In genomic region chr1:19773485-19773884, GRCh38 we compare ENCODE assay signal across 22 cellular contexts. TPM values are rescaled to one million over a fixed set of nuclear protein-coding genes. Genes with fewer than 3 reads are reported as not detected.
DNase-seq lines count a peak whose midpoint lies in the region; FAIRE-seq and TF ChIP-seq lines count a peak whose summit lies in the region.
"Had no signal": no experiment of that assay in that cellular context is flagged by ENCODE, and none has a peak within 500 bp of the region (broad histone marks: within the 10 kb centered on the region; RNA-seq: fewer than 3 reads in every experiment).

No MANE protein-coding gene starts in this region.

- no peaks in the 10 kb centered on the region for H4K20me1 ChIP-seq in BLaER1
- peaks cover 0 to 19% (median 0%) of the 10 kb centered on the region in 11 experiments; a peak in 3 of 22 replicates for H4K20me1 ChIP-seq in BLaER1 treated with 17β-estradiol and CSF1 and Interleukin-3, amounts not matched to agents 10 nM and 100 nM

- H3K79me1 ChIP-seq in neuronal stem cell (ENCODE audit: low read depth, low read length) = no peaks in the 10 kb centered on the region

- no peak overlapping the region for H2BK12ac ChIP-seq in neuronal stem cell (ENCODE audit: low read length)

- peaks cover 14% of the 10 kb centered on the region for H3K36me3 ChIP-seq in BLaER1
- peaks cover 0 to 12% (median 9%) of the 10 kb centered on the region in 11 experiments; a peak in 12 of 22 replicates for H3K36me3 ChIP-seq in BLaER1 treated with 17β-estradiol and CSF1 and Interleukin-3, amounts not matched to agents 10 nM and 100 nM
- no peaks in the 10 kb centered on the region for H3K36me3 ChIP-seq in bronchial epithelial cell (ENCODE audit: control insufficient read depth, insufficient read depth, low read length)
- H3K36me3 ChIP-seq in neuronal stem cell (replicated peaks in 1 of 2; ENCODE audit: control insufficient read depth in 2 of 2, insufficient read depth in 2 of 2, low read length in 2 of 2) = no peaks in the 10 kb centered on the region

- no peaks in the 10 kb centered on the region for H3K9me3 Mint-ChIP-seq in endothelial cell (ENCODE audit: unreplicated experiment)
- H3K9me3 Mint-ChIP-seq: CD14-positive monocyte; CD4-positive, alpha-beta T cell; CD8-positive, alpha-beta memory T cell; H9 had no signal

- peak overlapping the region; percentile 77 for H3K27ac ChIP-seq in BLaER1
- H3K27ac ChIP-seq in BLaER1 treated with 17β-estradiol and CSF1 and Interleukin-3, amounts not matched to agents 10 nM and 100 nM = peak overlapping the region in 6 of 11 experiments; percentile 11 to 79 (median 72); a peak in 12 of 22 replicates
- H3K27ac ChIP-seq in neuronal stem cell (replicated peaks; ENCODE audit: low read length) = no peak overlapping the region
- H3K27ac ChIP-seq: GM23248 had no signal

- peaks cover 2% of the 10 kb centered on the region for H3K27me3 Mint-ChIP-seq in endothelial cell (ENCODE audit: unreplicated experiment)
- H3K27me3 Mint-ChIP-seq: CD4-positive, alpha-beta T cell; CD8-positive, alpha-beta memory T cell had no signal

- no peak overlapping the region for H4K91ac ChIP-seq in neuronal stem cell (ENCODE audit: low read depth, low read length, poor library complexity)

- H4K8ac ChIP-seq in neuronal stem cell (ENCODE audit: low read depth, low read length) = no peak overlapping the region

- H2AK5ac ChIP-seq in neuronal stem cell (ENCODE audit: low read depth, low read length) = no peak overlapping the region

- no peak overlapping the region for H3K23ac ChIP-seq in neuronal stem cell (ENCODE audit: low read depth, low read length, poor library complexity)

- H3K4me2 ChIP-seq in BLaER1 = peak overlapping the region; percentile 90
- H3K4me2 ChIP-seq in BLaER1 treated with 17β-estradiol and CSF1 and Interleukin-3, amounts not matched to agents 10 nM and 100 nM = peak overlapping the region in 10 of 11 experiments; percentile 10 to 91 (median 75); a peak in 18 of 22 replicates
- H3K4me2 ChIP-seq in neuronal stem cell (ENCODE audit: insufficient read depth, low read length, poor library complexity, severe bottlenecking) = no peak overlapping the region

- H3K4me1 Mint-ChIP-seq in endothelial cell (ENCODE audit: unreplicated experiment) = no peaks in the 10 kb centered on the region
- H3K4me1 Mint-ChIP-seq: CD14-positive monocyte; CD8-positive, alpha-beta memory T cell had no signal

- no peak overlapping the region for H3K14ac ChIP-seq in neuronal stem cell (ENCODE audit: low read length)

- no peak overlapping the region for H2BK5ac ChIP-seq in neuronal stem cell (ENCODE audit: low read length)

- TF ChIP-seq CTCF in bronchial epithelial cell (IDR thresholded peaks at IDR 0.05; ENCODE audit: insufficient read depth, low read length, severe bottlenecking) (no peak), endothelial cell (IDR thresholded peaks at IDR 0.05; ENCODE audit: unreplicated experiment) (no peak)

- H3K27ac Mint-ChIP-seq in endothelial cell (ENCODE audit: unreplicated experiment) = no peak overlapping the region
- H3K27ac Mint-ChIP-seq: CD4-positive, alpha-beta T cell; CD8-positive, alpha-beta memory T cell; H9 had no signal

- DNase-seq in bronchial epithelial cell (ENCODE audit: low read depth) (no peak), neuronal stem cell (ENCODE audit: low spot score) (no peak), NCI-H345 treated with DMSO at 0.1 percent for 48 hours (lab: John Stamatoyannopoulos, UW; ENCODE audit: unreplicated experiment) (no peak), endothelial cell (ENCODE audit: low spot score) (no peak)
- DNase-seq: CD4-positive, alpha-beta T cell; CD8-positive, alpha-beta memory T cell; DMS 273 treated with DMSO at 0.1 percent for 48 hours; DMS79; EL; GDM1; GM23248; H9 had no signal

- H3K9ac ChIP-seq in BLaER1 (peak overlapping the region; percentile 4; the same call in 1 of the 2 replicates), neuronal stem cell (ENCODE audit: low read depth, low read length, poor library complexity) (no peak overlapping the region)
- H3K9ac ChIP-seq in BLaER1 treated with 17β-estradiol and CSF1 and Interleukin-3, amounts not matched to agents 10 nM and 100 nM = peak overlapping the region in 3 of 11 experiments; percentile 1 to 61 (median 13); a peak in 4 of 22 replicates
- H3K9ac ChIP-seq: GM23248 had no signal

- WGBS in neuronal stem cell (ENCODE audit: extremely low coverage in 2 of 2, insufficient read length in 2 of 2, insufficient replicate concordance in 1 of 2), 2 donors = no CpG with 5 or more reads among the region's 4 CpGs

- H3K4me3 ChIP-seq in BLaER1 (no peak overlapping the region), bronchial epithelial cell (ENCODE audit: low read depth, low read length) (no peak overlapping the region), neuronal stem cell (ENCODE audit: low read length in 2 of 2) (no peak overlapping the region)
- no peak overlapping the region for H3K4me3 ChIP-seq in BLaER1 treated with 17β-estradiol and CSF1 and Interleukin-3, amounts not matched to agents 10 nM and 100 nM
- H3K4me3 ChIP-seq: GM12878, GM23248 had no signal

- H3K18ac ChIP-seq in neuronal stem cell (ENCODE audit: low read length) = peak overlapping the region; percentile 23

- no peak overlapping the region for H2AFZ ChIP-seq in neuronal stem cell (ENCODE audit: low read length)
- H2AFZ ChIP-seq: GM23248 had no signal

- H3K4ac ChIP-seq in neuronal stem cell (ENCODE audit: low read length) = no peak overlapping the region

- H3K27me3 ChIP-seq in BLaER1 = no peaks in the 10 kb centered on the region
- H3K27me3 ChIP-seq in BLaER1 treated with 17β-estradiol and CSF1 and Interleukin-3, amounts not matched to agents 10 nM and 100 nM = peaks cover 0 to 5% (median 0%) of the 10 kb centered on the region in 11 experiments; a peak in 1 of 22 replicates
- H3K27me3 ChIP-seq in bronchial epithelial cell (ENCODE audit: control insufficient read depth, insufficient read depth, low read length) = no peaks in the 10 kb centered on the region
- peaks cover 0 to 29% (median 0%) of the 10 kb centered on the region in 3 experiments for H3K27me3 ChIP-seq in neuronal stem cell (ENCODE audit: control insufficient read depth in 3 of 3, insufficient read depth in 3 of 3, low read depth in 1 of 3, low read length in 3 of 3)

- H3K9me3 ChIP-seq in BLaER1 (peaks cover 6% of the 10 kb centered on the region; the same call in 1 of the 2 replicates), neuronal stem cell (replicated peaks in 1 of 2; ENCODE audit: control insufficient read depth in 2 of 2, insufficient read depth in 1 of 2, low read depth in 1 of 2, low read length in 2 of 2) (no peaks in the 10 kb centered on the region)
- peaks cover 5 to 10% (median 8%) of the 10 kb centered on the region in 11 experiments; a peak in 20 of 22 replicates for H3K9me3 ChIP-seq in BLaER1 treated with 17β-estradiol and CSF1 and Interleukin-3, amounts not matched to agents 10 nM and 100 nM (replicated peaks in 1 of 11)

- H3K4me1 ChIP-seq in BLaER1 (peaks cover 100% of the 10 kb centered on the region), neuronal stem cell (ENCODE audit: control insufficient read depth in 2 of 2, insufficient read depth in 1 of 2, low read depth in 1 of 2, low read length in 2 of 2) (peaks cover 0 to 12% of the 10 kb centered on the region in 2 donors)
- H3K4me1 ChIP-seq in BLaER1 treated with 17β-estradiol and CSF1 and Interleukin-3, amounts not matched to agents 10 nM and 100 nM = peaks cover 27 to 100% (median 84%) of the 10 kb centered on the region in 10 experiments

- peak; percentile 58 for FAIRE-seq in bronchial epithelial cell (lab: Jason Lieb, UNC)
- FAIRE-seq: D721Med, GM12878, GM19239 had no signal

- H3K36me3 Mint-ChIP-seq in endothelial cell (ENCODE audit: low read depth, unreplicated experiment) = peaks cover 5% of the 10 kb centered on the region

- H2BK120ac ChIP-seq in neuronal stem cell (ENCODE audit: low read depth, low read length) = no peak overlapping the region

- H3K4me3 Mint-ChIP-seq in endothelial cell (ENCODE audit: unreplicated experiment) = no peak overlapping the region
- H3K4me3 Mint-ChIP-seq: CD14-positive monocyte; CD4-positive, alpha-beta T cell; CD8-positive, alpha-beta memory T cell; H9 had no signal

- no peak overlapping the region for H2BK15ac ChIP-seq in neuronal stem cell (ENCODE audit: low read length)

RNA-seq across cellular contexts. Expression of gene TMCO4, which starts 26.2 kb away (rescaled TPM):
- total RNA-seq in bronchial epithelial cell (2.6 and 5.9 TPM in 2 replicates), endothelial cell (ENCODE audit: unreplicated experiment) (4.1 TPM)
- polyA plus RNA-seq in neuronal stem cell (2013, experiment 1 of 2) = 0.38 TPM
- 0.35 TPM for polyA plus RNA-seq in neuronal stem cell (2013, experiment 2 of 2)

RNA-seq across cellular contexts. Expression of gene RNF186, which starts 41.6 kb away (rescaled TPM):
- total RNA-seq in bronchial epithelial cell (not detected in 2 replicates), endothelial cell (ENCODE audit: unreplicated experiment) (not detected)
- not detected for polyA plus RNA-seq in neuronal stem cell (2013, experiment 1 of 2)
- polyA plus RNA-seq in neuronal stem cell (2013, experiment 2 of 2) = not detected
- total RNA-seq: A172; A673; CD4-positive, alpha-beta T cell; CD8-positive, alpha-beta memory T cell; GM12878; GM23248; H4; H9 had no signal
- polyA plus RNA-seq: BJ; CD14-positive monocyte; CD8-positive, alpha-beta memory T cell; GM12878; GM23248 had no signal
